Comparison of ENCODE assay signal across 14 cellular contexts in the genomic region with DNA sequence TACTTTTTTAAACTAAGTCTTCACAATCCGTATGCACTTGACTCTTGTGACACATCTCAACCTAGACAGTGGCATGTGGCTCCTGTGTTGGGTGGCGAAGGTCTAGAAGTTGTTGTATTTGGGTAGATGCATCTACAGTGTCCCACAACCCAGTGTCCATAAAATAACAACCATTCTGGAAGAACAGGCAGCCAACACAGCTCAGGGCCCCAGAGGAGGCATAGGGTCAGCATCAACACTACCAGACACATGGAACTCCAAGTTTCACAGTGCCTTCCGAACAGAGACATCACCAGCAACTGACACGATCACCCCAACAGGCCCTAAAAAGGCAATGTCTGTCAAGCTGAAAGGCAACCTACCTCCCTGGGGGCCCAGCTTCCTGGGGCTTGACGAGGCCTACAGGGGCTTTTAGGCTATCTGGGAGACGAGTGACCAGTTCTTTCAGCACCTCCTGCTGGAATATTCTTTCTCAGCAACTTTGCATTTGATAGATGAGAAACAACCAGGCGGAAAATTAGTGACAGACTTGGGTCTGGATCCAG. TPM values are rescaled to one million over a fixed set of nuclear protein-coding genes. Genes with fewer than 3 reads are reported as not detected.
A peak's percentile ranks its signal among the peaks of the same experiment; 100 is the strongest.
DNase-seq lines count a peak whose midpoint lies in the region; ATAC-seq, FAIRE-seq and TF ChIP-seq lines count a peak whose summit lies in the region.
"Had no signal": no experiment of that assay in that cellular context is flagged by ENCODE, and none has a peak within 500 bp of the region (broad histone marks: within the 10 kb centered on the region; RNA-seq: fewer than 3 reads in every experiment).

No MANE protein-coding gene starts in this region.

- peaks cover 45% of the 10 kb centered on the region for H3K4me1 ChIP-seq in A549

- POLR2A ChIA-PET in A549 (lab: Yijun Ruan, JAX): interaction anchor here (1.8 kb wide), 1 partner anchor 39 kb away, joined by 6 read pairs; a partner anchor contains a TSS
- POLR2A ChIA-PET in CD4-positive, alpha-beta T cell (lab: Charles Lee): no interaction called here

- peaks cover 78% of the 10 kb centered on the region for H3K36me3 Mint-ChIP-seq in CD4-positive, alpha-beta T cell (ENCODE audit: low read depth)
- H3K36me3 Mint-ChIP-seq in naive B cell: peaks cover 7 to 29% of the 10 kb centered on the region in 2 donors

- no peak for DNase-seq in A549 (ENCODE audit: low read depth in 1 of 2, low spot score in 1 of 2)
- DNase-seq in CD4-positive, alpha-beta T cell: no peak
- peak; percentile 46 for DNase-seq in activated CD8-positive, alpha-beta memory T cell treated with anti-CD3 and anti-CD28 coated beads, Interleukin-2, amount 50 U/mL, for 48 hours
- no peak for DNase-seq in naive B cell
- DNase-seq in GM03348 (ENCODE audit: low spot score): no peak
- DNase-seq in HuH-7.5 (ENCODE audit: low spot score): no peak
- DNase-seq in cerebellar cortex (ENCODE audit: low spot score): no peak
- DNase-seq: activated naive CD4-positive, alpha-beta T cell treated with anti-CD3 and anti-CD28 coated beads, Interleukin-2, amount 10 ng/mL, durations not matched to agents 7 days and 5 days; AML-193; NCI-H2029; NCI-H510A; SIG-M5 had no signal

- TF ChIP-seq EP300 in A549 (IDR thresholded peaks at IDR 0.05): no peak

- CTCF ChIA-PET in A549 (lab: Yijun Ruan, JAX): interaction anchor here (1.7 to 1.8 kb wide), 2 partner anchors 14 to 44 kb away, joined by 3 to 6 read pairs; no protein-coding TSS in a partner anchor
- CTCF ChIA-PET in CD4-positive, alpha-beta T cell (lab: Charles Lee): interaction anchor here (1.0 kb wide), 1 partner anchor 74 kb away, joined by 5 read pairs; no protein-coding TSS in a partner anchor

- no peaks in the 10 kb centered on the region for H3K27me3 ChIP-seq in CD4-positive, alpha-beta T cell (ENCODE audit: control insufficient read depth, insufficient read depth, low read length)

- no peak for TF ChIP-seq CTCF in A549 (IDR thresholded peaks at IDR 0.05)
- TF ChIP-seq CTCF in CD4-positive, alpha-beta T cell (IDR thresholded peaks at IDR 0.05): no peak

- no peak overlapping the region for H3K4me3 ChIP-seq in A549
- H3K4me3 ChIP-seq: prostate gland had no signal

- FAIRE-seq in A549 (lab: Jason Lieb, UNC): no peak

- H3K4me1 Mint-ChIP-seq in CD4-positive, alpha-beta T cell (ENCODE audit: low read depth): peaks cover 98% of the 10 kb centered on the region
- peaks cover 61 to 87% (median 85%) of the 10 kb centered on the region in 3 donors for H3K4me1 Mint-ChIP-seq in naive B cell

- peak overlapping the region; percentile 61 to 83; a peak in 5 of 6 replicates for H3K27ac ChIP-seq in A549
- no peak overlapping the region for H3K27ac ChIP-seq in CD4-positive, alpha-beta T cell (ENCODE audit: low read depth, low read length)
- H3K27ac ChIP-seq: prostate gland had no signal

- peak overlapping the region; percentile 59 for H3K27ac Mint-ChIP-seq in CD4-positive, alpha-beta T cell
- H3K27ac Mint-ChIP-seq in naive B cell: peak overlapping the region in 2 of 6 donors; percentile 47 to 63
- H3K27ac Mint-ChIP-seq: activated naive CD4-positive, alpha-beta T cell treated with anti-CD3 and anti-CD28 coated beads, Interleukin-2, amount 10 ng/mL, durations not matched to agents 7 days and 5 days had no signal

- no peak for TF ChIP-seq RAD21 in A549 (conservative IDR thresholded peaks at IDR 0.05 in 1 of 2, IDR thresholded peaks at IDR 0.05 in 1 of 2)

- intact Hi-C loops in CD4-positive, alpha-beta T cell (cut with DNase I, micrococcal nuclease): no loop called here

- H3K27me3 Mint-ChIP-seq in CD4-positive, alpha-beta T cell: no peaks in the 10 kb centered on the region
- no peaks in the 10 kb centered on the region for H3K27me3 Mint-ChIP-seq in naive B cell
- H3K27me3 Mint-ChIP-seq: activated naive CD4-positive, alpha-beta T cell treated with anti-CD3 and anti-CD28 coated beads, Interleukin-2, amount 10 ng/mL, durations not matched to agents 7 days and 5 days; brain had no signal

- no peak for TF ChIP-seq POLR2A in A549 (IDR thresholded peaks at IDR 0.05; ENCODE audit: low read length)

- WGBS in A549 (ENCODE audit: missing lambda C conversion rate): 89% methylated on average over 7 of the region's 7 CpGs

- no peaks in the 10 kb centered on the region for H3K9me3 ChIP-seq in A549
- no peaks in the 10 kb centered on the region for H3K9me3 ChIP-seq in CD4-positive, alpha-beta T cell (ENCODE audit: control insufficient read depth, low read length)
- H3K9me3 ChIP-seq: prostate gland had no signal

- no peak for ATAC-seq in A549
- ATAC-seq in CD4-positive, alpha-beta T cell (ENCODE audit: poor library complexity): no peak
- ATAC-seq in naive B cell (ENCODE audit: low read depth in 2 of 2): no peak

- no peaks in the 10 kb centered on the region for H3K9me3 Mint-ChIP-seq in CD4-positive, alpha-beta T cell
- H3K9me3 Mint-ChIP-seq in naive B cell: no peaks in the 10 kb centered on the region
- H3K9me3 Mint-ChIP-seq: activated naive CD4-positive, alpha-beta T cell treated with anti-CD3 and anti-CD28 coated beads, Interleukin-2, amount 10 ng/mL, durations not matched to agents 7 days and 5 days; brain had no signal

- H3K4me2 ChIP-seq in A549: no peak overlapping the region; the same call in 2 of the 3 replicates

- peak overlapping the region; percentile 30 for H3K4me3 Mint-ChIP-seq in CD4-positive, alpha-beta T cell
- H3K4me3 Mint-ChIP-seq in naive B cell: peak overlapping the region in 5 of 8 donors; percentile 6 to 66 (median 18)
- H3K4me3 Mint-ChIP-seq: activated naive CD4-positive, alpha-beta T cell treated with anti-CD3 and anti-CD28 coated beads, Interleukin-2, amount 10 ng/mL, durations not matched to agents 7 days and 5 days had no signal

TF ChIP-seq in A549, 52 proteins besides CTCF, POLR2A, EP300 and RAD21:
- TF ChIP-seq FOSB (CRISPR knock-in tag; IDR thresholded peaks at IDR 0.05) (no peak), KDM5A (IDR thresholded peaks at IDR 0.05) (no peak), HOXA7 (CRISPR knock-in tag; IDR thresholded peaks at IDR 0.05) (no peak), BHLHE40 (IDR thresholded peaks at IDR 0.05; ENCODE audit: low read depth, low read length) (no peak), EHF (CRISPR knock-in tag; IDR thresholded peaks at IDR 0.05) (no peak), RCOR1 (IDR thresholded peaks at IDR 0.05; ENCODE audit: low read depth, low read length) (no peak)

RNA-seq across cellular contexts. Expression of a gene that starts 5.6 kb away (rescaled TPM):
- polyA plus RNA-seq in A549 (2011; rRNA removed) (10.9 and 12.1 TPM in 2 replicates), A549 (2017; fragmentation: RNase III; extraction: RNeasy Plus Mini Kit Qiagen cat#74134 plus additional on column Dnase treatment) (14.1 to 15.8 TPM (median 14.3 TPM) in 3 replicates), naive B cell (ENCODE audit: low read depth in 6 of 6) (1 to 10 TPM; 1.5 to 5.3 (median 2.8) TPM)
- 11.5 and 14.8 TPM in 2 replicates for polyA plus RNA-seq in A549 (2012; cell fraction: cytosol; rRNA removed)
- polyA plus RNA-seq in A549 (2012; cell fraction: nucleus; rRNA removed): 22.5 and 25.0 TPM in 2 replicates
- polyA minus RNA-seq in A549 (2011; rRNA and poly(A)+ RNA removed): 16.8 and 16.9 TPM in 2 replicates
- 10 to 100 TPM; 21.7 to 25.2 TPM for total RNA-seq in CD4-positive, alpha-beta T cell

RNA-seq across cellular contexts. Expression of a gene that starts 17.9 kb away (rescaled TPM):
- polyA plus RNA-seq in A549 (2011; rRNA removed) (20.4 and 20.6 TPM in 2 replicates), A549 (2017; fragmentation: RNase III; extraction: RNeasy Plus Mini Kit Qiagen cat#74134 plus additional on column Dnase treatment) (15.6 to 18.9 TPM (median 17.8 TPM) in 3 replicates), naive B cell (ENCODE audit: low read depth in 6 of 6) (10 to 100 TPM; 31.7 to 61.5 (median 41.1) TPM)
- 20.6 and 28.1 TPM in 2 replicates for polyA plus RNA-seq in A549 (2012; cell fraction: cytosol; rRNA removed)
- 28.7 and 43.5 TPM in 2 replicates for polyA plus RNA-seq in A549 (2012; cell fraction: nucleus; rRNA removed)
- polyA minus RNA-seq in A549 (2011; rRNA and poly(A)+ RNA removed): 31.5 and 33.3 TPM in 2 replicates
- total RNA-seq in CD4-positive, alpha-beta T cell: 10 to 100 TPM; 35.9 to 38.4 TPM

RNA-seq across cellular contexts. Expression of a gene that starts 38.8 kb away (rescaled TPM):
- polyA plus RNA-seq in A549 (2011; rRNA removed): 19.8 and 28.2 TPM in 2 replicates
- polyA plus RNA-seq in A549 (2012; cell fraction: cytosol; rRNA removed): 50.9 and 51.9 TPM in 2 replicates
- polyA plus RNA-seq in A549 (2012; cell fraction: nucleus; rRNA removed): 253 and 287 TPM in 2 replicates
- polyA plus RNA-seq in A549 (2017; fragmentation: RNase III; extraction: RNeasy Plus Mini Kit Qiagen cat#74134 plus additional on column Dnase treatment): 44.0 to 47.5 TPM (median 46.8 TPM) in 3 replicates
- 11.4 and 13.9 TPM in 2 replicates for polyA minus RNA-seq in A549 (2011; rRNA and poly(A)+ RNA removed)
- total RNA-seq in CD4-positive, alpha-beta T cell: 10 to 100 TPM; 23.3 to 27.3 TPM
- 10 to 100 TPM in 1 of 6 donors, 1 to 10 TPM in 5; 3.1 to 16.1 (median 8.4) TPM for polyA plus RNA-seq in naive B cell (ENCODE audit: low read depth in 6 of 6)
